Comparison of ENCODE assay signal across 13 cellular contexts in genomic region chr5:74632947-74633356, GRCh38. TPM values are rescaled to one million over a fixed set of nuclear protein-coding genes. Genes with fewer than 3 reads are reported as not detected.
DNase-seq lines count a peak whose midpoint lies in the region; ATAC-seq, FAIRE-seq and TF ChIP-seq lines count a peak whose summit lies in the region.
"Had no signal": no experiment of that assay in that cellular context is flagged by ENCODE, and none has a peak within 500 bp of the region (broad histone marks: within the 10 kb centered on the region; RNA-seq: fewer than 3 reads in every experiment).

No MANE protein-coding gene starts in this region.

- TF ChIP-seq RAD21 in A549 (conservative IDR thresholded peaks at IDR 0.05 in 1 of 2, IDR thresholded peaks at IDR 0.05 in 1 of 2), result no peak

- DNase-seq in A549 (ENCODE audit: low read depth in 1 of 2, low spot score in 1 of 2), result peak in 1 of 2 experiments; percentile 81
- DNase-seq in HT-29 (ENCODE audit: low spot score), result peak; percentile 77
- DNase-seq in central memory CD8-positive, alpha-beta T cell (ENCODE audit: low spot score in 2 of 2), result no peak
- DNase-seq in lung microvascular endothelial cell (ENCODE audit: low read depth in 2 of 2), result peak; percentile 20 to 87
- no peak for DNase-seq in NCI-H1694 treated with DMSO at 0.1 percent for 48 hours (lab: John Stamatoyannopoulos, UW)
- DNase-seq in T-helper 9 cell, result no peak
- DNase-seq: activated T-cell treated with anti-CD3 and anti-CD28 coated beads for 4 hours, H7, NCI-H1048 had no signal

- no peak for TF ChIP-seq POLR2A in A549 (IDR thresholded peaks at IDR 0.05; ENCODE audit: low read length)

- H3K9me3 Mint-ChIP-seq in central memory CD8-positive, alpha-beta T cell, result no peaks in the 10 kb centered on the region
- H3K9me3 Mint-ChIP-seq: T-helper 1 cell treated with Interleukin-12 subunit alpha and Interleukin-12 subunit beta and Interleukin-4 antibody, amounts not matched to agents 30 μg/mL and 1 μg/mL, for 36 hours had no signal

- no peak for TF ChIP-seq EP300 in A549 (IDR thresholded peaks at IDR 0.05)

- H3K27me3 Mint-ChIP-seq in central memory CD8-positive, alpha-beta T cell, result no peaks in the 10 kb centered on the region

- H3K36me3 Mint-ChIP-seq in central memory CD8-positive, alpha-beta T cell (ENCODE audit: insufficient read depth), result peaks cover 27% of the 10 kb centered on the region

- peak overlapping the region; percentile 67 to 88 for H3K27ac ChIP-seq in A549
- H3K27ac ChIP-seq: suprapubic skin had no signal

- CTCF ChIA-PET in A549 (lab: Yijun Ruan, JAX), result interaction anchor here (0.6 to 2.8 kb wide), 4 partner anchors 7 to 730 kb away, joined by 3 to 14 read pairs (median 4); partner anchors contain the start of gene ENC1

- peak overlapping the region; percentile 94 for H3K27ac Mint-ChIP-seq in central memory CD8-positive, alpha-beta T cell (ENCODE audit: low read depth)

- no peak for FAIRE-seq in A549 (lab: Jason Lieb, UNC)

- peaks cover 47% of the 10 kb centered on the region for H3K4me1 Mint-ChIP-seq in central memory CD8-positive, alpha-beta T cell

- H3K4me2 ChIP-seq in A549, result peak overlapping the region; percentile 75

- no peak overlapping the region for H3K4me3 ChIP-seq in A549
- H3K4me3 ChIP-seq: suprapubic skin had no signal

- H3K4me1 ChIP-seq in A549, result peaks cover 69% of the 10 kb centered on the region

- 5% methylated on average over 4 of the region's 4 CpGs for WGBS in A549 (ENCODE audit: missing lambda C conversion rate)

- POLR2A ChIA-PET in A549 (lab: Yijun Ruan, JAX), result interaction anchor here (1.3 to 3.0 kb wide), 3 partner anchors 8 to 90 kb away, joined by 5 to 43 read pairs (median 5); partner anchors contain the start of gene ENC1

- no peak for TF ChIP-seq CTCF in A549 (IDR thresholded peaks at IDR 0.05)

- no peak overlapping the region for H3K4me3 Mint-ChIP-seq in central memory CD8-positive, alpha-beta T cell
- H3K4me3 Mint-ChIP-seq: T-helper 1 cell treated with Interleukin-12 subunit alpha and Interleukin-12 subunit beta and Interleukin-4 antibody, amounts not matched to agents 30 μg/mL and 1 μg/mL, for 36 hours had no signal

- ATAC-seq in A549, result peak in 1 of 2 experiments; percentile 70; a peak in 3 of 6 replicates
- ATAC-seq in central memory CD8-positive, alpha-beta T cell (replicated peaks; ENCODE audit: extremely low read depth, poor library complexity, severe bottlenecking), result no peak
- ATAC-seq in HG02571 (IDR thresholded peaks at IDR 0.05; ENCODE audit: unreplicated experiment), result no peak
- no peak for ATAC-seq in HG02970 (IDR thresholded peaks at IDR 0.05; ENCODE audit: low FRiP score, unreplicated experiment)

- H3K9me3 ChIP-seq in A549, result no peaks in the 10 kb centered on the region
- H3K9me3 ChIP-seq: suprapubic skin had no signal

TF ChIP-seq in A549, 52 proteins besides CTCF, POLR2A, EP300 and RAD21:
- TF ChIP-seq TFCP2L1 (CRISPR knock-in tag; IDR thresholded peaks at IDR 0.05) (no peak), EHMT2 (IDR thresholded peaks at IDR 0.05; ENCODE audit: low read depth) (no peak), ESRRA (IDR thresholded peaks at IDR 0.05; ENCODE audit: borderline replicate concordance, low read length) (no peak), ELK1 (IDR thresholded peaks at IDR 0.05; ENCODE audit: low read depth, low read length) (no peak), MAX (IDR thresholded peaks at IDR 0.05) (peak; percentile 37; the same call in 1 of the 2 replicates), HOXB13 (CRISPR knock-in tag; IDR thresholded peaks at IDR 0.05; ENCODE audit: low read depth) (no peak), JUNB (IDR thresholded peaks at IDR 0.05) (0 out of 2 replicates have a peak, but pooled peaks have one; percentile 40), GATA3 (IDR thresholded peaks at IDR 0.05; ENCODE audit: borderline replicate concordance) (peak; percentile 60; the same call in 1 of the 2 replicates), E2F6 (IDR thresholded peaks at IDR 0.05; ENCODE audit: borderline replicate concordance, low read depth) (peak; percentile 4; the same call in 1 of the 2 replicates), FOSL2 (IDR thresholded peaks at IDR 0.05) (no peak), FOSL2 (CRISPR knock-in tag; IDR thresholded peaks at IDR 0.05) (peak; percentile 73), ZSCAN20 (CRISPR knock-in tag; IDR thresholded peaks at IDR 0.05) (no peak)

RNA-seq across cellular contexts. Expression of gene ENC1, which starts 7.6 kb away (rescaled TPM):
- 20.0 and 22.5 TPM in 2 replicates for polyA plus RNA-seq in A549 (2011; rRNA removed)
- polyA plus RNA-seq in A549 (2012; cell fraction: cytosol; rRNA removed), result 12.5 and 19.7 TPM in 2 replicates
- polyA plus RNA-seq in A549 (2012; cell fraction: nucleus; rRNA removed), result 21.6 and 49.2 TPM in 2 replicates
- 17.0 to 21.3 TPM (median 20.4 TPM) in 3 replicates for polyA plus RNA-seq in A549 (2017; fragmentation: RNase III; extraction: RNeasy Plus Mini Kit Qiagen cat#74134 plus additional on column Dnase treatment)
- polyA minus RNA-seq in A549 (2011; rRNA and poly(A)+ RNA removed), result 37.4 and 38.2 TPM in 2 replicates
- 397 and 427 TPM in 2 replicates for total RNA-seq in HT-29 (2014; rRNA removed; shearing (Covaris generic))
- total RNA-seq in lung microvascular endothelial cell, result 11.1 and 29.9 TPM in 2 replicates

RNA-seq across cellular contexts. Expression of gene HEXB, which starts 52.1 kb away (rescaled TPM):
- 111 and 153 TPM in 2 replicates for polyA plus RNA-seq in A549 (2011; rRNA removed)
- polyA plus RNA-seq in A549 (2012; cell fraction: cytosol; rRNA removed), result 49.5 and 52.7 TPM in 2 replicates
- polyA plus RNA-seq in A549 (2012; cell fraction: nucleus; rRNA removed), result 52.0 and 74.1 TPM in 2 replicates
- polyA plus RNA-seq in A549 (2017; fragmentation: RNase III; extraction: RNeasy Plus Mini Kit Qiagen cat#74134 plus additional on column Dnase treatment), result 75.4 to 83.5 TPM (median 79.2 TPM) in 3 replicates
- 46.7 and 61.5 TPM in 2 replicates for polyA minus RNA-seq in A549 (2011; rRNA and poly(A)+ RNA removed)
- total RNA-seq in HT-29 (2014; rRNA removed; shearing (Covaris generic)), result 224 and 238 TPM in 2 replicates
- total RNA-seq in lung microvascular endothelial cell, result 102 and 112 TPM in 2 replicates

Comparison
In these comparisons a context has a peak if more than half of its experiments do, and no peak if none do; other contexts are left out.
1. DNase-seq: peak in HT-29 (single experiment) and lung microvascular endothelial cell (2 of 2); none in central memory CD8-positive, alpha-beta T cell (0 of 2), NCI-H1694 treated with DMSO at 0.1 percent for 48 hours (single experiment) and T-helper 9 cell (single experiment).
2. RNA of gene ENC1, which starts 7.6 kb away (total RNA-seq): 397 to 427 TPM in HT-29; 11.1 to 29.9 TPM in lung microvascular endothelial cell; every median in the first group is over 10 times any median in the second.